1 cellular context compared by ENCODE assay signal in genomic region chr10:122310311-122311050, GRCh38.
TF ChIP-seq lines count a peak whose summit lies in the region.

No MANE protein-coding gene starts in this region.

TF ChIP-seq in HepG2, 621 proteins besides CTCF, POLR2A, EP300 and RAD21 (continued from another document and continues in another):
- TF ChIP-seq ZNF503 (CRISPR knock-in tag; IDR thresholded peaks at IDR 0.05) (peak; percentile 44; the same call in 1 of the 2 replicates), ZBTB40 (IDR thresholded peaks at IDR 0.05) (no peak), ZBTB40 (CRISPR knock-in tag; IDR thresholded peaks at IDR 0.05) (peak; percentile 69; the same call in 1 of the 2 replicates), POGZ (CRISPR knock-in tag; IDR thresholded peaks at IDR 0.05) (peak; percentile 88), KDM5B (CRISPR knock-in tag; IDR thresholded peaks at IDR 0.05; ENCODE audit: borderline replicate concordance) (no peak), ZFP82 (CRISPR knock-in tag; IDR thresholded peaks at IDR 0.05; ENCODE audit: borderline replicate concordance) (peak; percentile 65; the same call in 1 of the 2 replicates), ZNF746 (CRISPR knock-in tag; IDR thresholded peaks at IDR 0.05) (peak; percentile 58; the same call in 1 of the 2 replicates), FOXA1 (IDR thresholded peaks at IDR 0.05) (peak; percentile 17; the same call in 1 of the 2 replicates), FOXA1 (CRISPR knock-in tag; IDR thresholded peaks at IDR 0.05) (peak; percentile 88), ZSCAN21 (CRISPR knock-in tag; IDR thresholded peaks at IDR 0.05; ENCODE audit: borderline replicate concordance) (peak; percentile 86), CAMTA2 (CRISPR knock-in tag; IDR thresholded peaks at IDR 0.05; ENCODE audit: borderline replicate concordance) (no peak), ARNT2 (CRISPR knock-in tag; IDR thresholded peaks at IDR 0.05; ENCODE audit: low read depth) (0 out of 2 replicates have a peak, but pooled peaks have one; percentile 51), ATF7 (IDR thresholded peaks at IDR 0.05) (peak; percentile 91), ATF7 (CRISPR knock-in tag; IDR thresholded peaks at IDR 0.05) (peak; percentile 97), RNF219 (CRISPR knock-in tag; IDR thresholded peaks at IDR 0.05) (0 out of 2 replicates have a peak, but pooled peaks have one; percentile 68), TOPORS (CRISPR knock-in tag; IDR thresholded peaks at IDR 0.05) (peak; percentile 81; the same call in 1 of the 2 replicates), ZFY (CRISPR knock-in tag; IDR thresholded peaks at IDR 0.05) (peak; percentile 77), HNF4G (IDR thresholded peaks at IDR 0.05; ENCODE audit: borderline replicate concordance, low read depth, low read length) (peak; percentile 86), HNF4G (CRISPR knock-in tag; IDR thresholded peaks at IDR 0.05; ENCODE audit: borderline replicate concordance, low read depth) (peak; percentile 89; the same call in 1 of the 2 replicates), PHB2 (IDR thresholded peaks at IDR 0.05; ENCODE audit: partially characterized antibody) (no peak), MAFK (conservative IDR thresholded peaks at IDR 0.05 in 1 of 2, IDR thresholded peaks at IDR 0.05 in 1 of 2; ENCODE audit: low read length in 2 of 2) (peak in 1 of 2 experiments; percentile 20; a peak in 1 of 4 replicates), SALL1 (CRISPR knock-in tag; IDR thresholded peaks at IDR 0.05) (peak; percentile 94), HNF1B (CRISPR knock-in tag; IDR thresholded peaks at IDR 0.05) (peak; percentile 96), PRDM15 (CRISPR knock-in tag; IDR thresholded peaks at IDR 0.05) (no peak), CHD4 (IDR thresholded peaks at IDR 0.05; ENCODE audit: borderline replicate concordance, low read length) (no peak), ZMYM2 (CRISPR knock-in tag; IDR thresholded peaks at IDR 0.05) (peak; percentile 77; the same call in 1 of the 2 replicates), ZNF263 (CRISPR knock-in tag; IDR thresholded peaks at IDR 0.05) (peak; percentile 66; the same call in 1 of the 2 replicates), ZNF350 (CRISPR knock-in tag; IDR thresholded peaks at IDR 0.05; ENCODE audit: borderline replicate concordance, low read depth) (peak; percentile 91; the same call in 1 of the 2 replicates), ZNF768 (CRISPR knock-in tag; IDR thresholded peaks at IDR 0.05) (peak; percentile 88), ZFP36L2 (CRISPR knock-in tag; IDR thresholded peaks at IDR 0.05) (no peak), ZNF572 (CRISPR knock-in tag; IDR thresholded peaks at IDR 0.05) (peak; percentile 93; the same call in 1 of the 2 replicates), ZEB1 (IDR thresholded peaks at IDR 0.05; ENCODE audit: insufficient replicate concordance, low read depth) (no peak), HMGXB4 (CRISPR knock-in tag; IDR thresholded peaks at IDR 0.05; ENCODE audit: borderline replicate concordance in 1 of 2, low read depth in 1 of 2) (peak in 1 of 2 experiments; percentile 76; a peak in 2 of 4 replicates), FOXP4 (CRISPR knock-in tag; IDR thresholded peaks at IDR 0.05) (peak; percentile 68), ZFX (CRISPR knock-in tag; IDR thresholded peaks at IDR 0.05; ENCODE audit: low read depth) (peak; percentile 91), ZNF7 (CRISPR knock-in tag; IDR thresholded peaks at IDR 0.05) (no peak), PPARG (CRISPR knock-in tag; conservative IDR thresholded peaks at IDR 0.05) (peak; percentile 83)
